ENCODE assay signal across 8 cellular contexts in the genomic region with DNA sequence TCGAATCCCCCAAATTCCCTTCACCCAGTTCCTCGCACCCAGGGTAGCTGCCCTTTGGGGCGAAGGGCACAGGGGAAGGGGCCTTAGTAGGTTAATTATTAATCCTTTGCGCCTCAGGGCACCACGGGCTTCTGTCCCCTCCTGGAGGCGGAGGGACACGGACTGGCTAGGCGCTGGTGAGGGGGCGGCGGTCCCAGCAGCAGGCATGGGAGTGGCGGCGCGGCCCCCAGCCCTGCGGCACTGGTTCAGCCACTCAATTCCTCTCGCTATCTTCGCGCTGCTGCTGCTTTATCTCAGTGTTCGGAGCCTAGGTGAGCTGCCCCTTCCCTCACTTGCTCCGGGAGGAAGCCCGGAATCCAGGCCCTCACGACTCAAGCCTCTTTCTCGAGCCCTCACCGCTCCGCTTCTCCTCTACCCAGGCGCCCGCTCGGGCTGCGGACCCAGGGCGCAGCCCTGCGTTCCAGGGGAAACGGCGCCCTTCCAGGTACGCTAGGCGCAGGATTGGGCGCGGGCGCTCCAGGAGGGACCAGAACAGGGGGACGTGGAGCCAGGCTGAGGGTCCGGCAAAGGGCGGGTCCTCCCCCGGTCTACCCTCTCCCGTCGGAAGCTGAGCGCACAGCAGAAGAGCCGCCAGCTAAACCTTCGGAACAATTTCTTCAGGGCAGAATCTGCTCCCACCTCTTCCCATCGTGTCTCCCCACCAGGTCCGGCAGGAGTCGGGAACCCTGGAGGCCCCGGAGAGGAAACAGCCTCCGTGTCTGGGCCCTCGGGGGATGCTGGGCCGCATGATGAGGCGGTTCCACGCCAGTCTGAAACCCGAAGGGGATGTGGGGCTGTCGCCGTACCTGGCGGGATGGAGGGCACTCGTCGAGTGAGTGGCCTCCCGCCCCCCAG. TPM values are rescaled to one million over a fixed set of nuclear protein-coding genes. Genes with fewer than 3 reads are reported as not detected.
DNase-seq lines count a peak whose midpoint lies in the region; ATAC-seq and TF ChIP-seq lines count a peak whose summit lies in the region.

A gene (plus strand): TSS at position 158 of the 894 bp plus-strand sequence. CDS start 48 bp downstream, at position 206.

- H2AFZ ChIP-seq in Karpas-422 (ENCODE audit: low read length), result peak within 1 kb of the TSS; percentile 96

- H3K4me3 Mint-ChIP-seq in dendritic cell treated with granulocyte-macrophage colony-stimulating factor and Interleukin-4, amounts not matched to agents 40 ng/mL and 50 ng/mL, for 4 days, result peak within 1 kb of the TSS; percentile 84
- H3K4me3 Mint-ChIP-seq in naive B cell, result peak within 1 kb of the TSS; percentile 75 to 89 (median 80)

- peak within 1 kb of the TSS; percentile 94 for H3K27ac Mint-ChIP-seq in dendritic cell treated with granulocyte-macrophage colony-stimulating factor and Interleukin-4, amounts not matched to agents 40 ng/mL and 50 ng/mL, for 4 days
- peak within 1 kb of the TSS in 1 of 6 donors; percentile 42 for H3K27ac Mint-ChIP-seq in naive B cell

- DNase-seq in Karpas-422 (no peak), naive B cell (no peak), OCI-M2 (lab: John Stamatoyannopoulos, UW; ENCODE audit: unreplicated experiment) (no peak), ACHN (no peak)

- no peaks in the 10 kb centered on the region for H3K9me3 ChIP-seq in Karpas-422 (ENCODE audit: low read length)

- in situ Hi-C loops in ACHN (cut with HindIII; ENCODE audit: low pct_ligation_motif_present, low pct_unique_long_range_greater_than_20kb, low sequenced_read_pairs), result no loop called here

- H4K20me1 ChIP-seq in Karpas-422 (ENCODE audit: insufficient read depth, low read depth, low read length), result no peaks in the 10 kb centered on the region

- no peaks in the 10 kb centered on the region for H3K9me3 Mint-ChIP-seq in dendritic cell treated with granulocyte-macrophage colony-stimulating factor and Interleukin-4, amounts not matched to agents 40 ng/mL and 50 ng/mL, for 4 days
- peaks cover 0 to 1% (median 0%) of the 10 kb centered on the region in 7 donors for H3K9me3 Mint-ChIP-seq in naive B cell

- H3K4me1 ChIP-seq in Karpas-422 (ENCODE audit: low read length), result peaks cover 18% of the 10 kb centered on the region

- peaks cover 13% of the 10 kb centered on the region for H3K36me3 Mint-ChIP-seq in dendritic cell treated with granulocyte-macrophage colony-stimulating factor and Interleukin-4, amounts not matched to agents 40 ng/mL and 50 ng/mL, for 4 days (ENCODE audit: low read depth)
- no peaks in the 10 kb centered on the region for H3K36me3 Mint-ChIP-seq in naive B cell

- intact Hi-C loops in dendritic cell treated with granulocyte-macrophage colony-stimulating factor and Interleukin-4, amounts not matched to agents 40 ng/mL and 50 ng/mL, for 4 days (cut with micrococcal nuclease), result loop anchor here (5.0 kb wide), 1 partner anchor 57 kb away; a partner anchor contains a TSS

- no peaks in the 10 kb centered on the region for H3K27me3 ChIP-seq in Karpas-422 (ENCODE audit: low read length)

- ATAC-seq in GM18505 (IDR thresholded peaks at IDR 0.05; ENCODE audit: unreplicated experiment) (peak; percentile 23), naive B cell (ENCODE audit: low read depth in 2 of 2) (no peak), GM19397 (IDR thresholded peaks at IDR 0.05; ENCODE audit: unreplicated experiment) (no peak), HG02870 (IDR thresholded peaks at IDR 0.05; ENCODE audit: unreplicated experiment) (no peak)

- no peak for TF ChIP-seq POLR2A in GM18505 (IDR thresholded peaks at IDR 0.05; ENCODE audit: borderline replicate concordance, extremely low read depth, insufficient read depth, insufficient read length)

- no peaks in the 10 kb centered on the region for H3K79me2 ChIP-seq in Karpas-422 (ENCODE audit: low read length)

- H3K9me2 ChIP-seq in Karpas-422 (replicated peaks; ENCODE audit: insufficient read depth, low read length), result no peaks in the 10 kb centered on the region

- H3K4me2 ChIP-seq in Karpas-422 (ENCODE audit: low read depth, low read length, poor library complexity, severe bottlenecking), result peak within 1 kb of the TSS; percentile 96

- H3K9ac ChIP-seq in Karpas-422 (ENCODE audit: low read length), result peak within 1 kb of the TSS; percentile 78

- peaks cover 51% of the 10 kb centered on the region for H3K27me3 Mint-ChIP-seq in dendritic cell treated with granulocyte-macrophage colony-stimulating factor and Interleukin-4, amounts not matched to agents 40 ng/mL and 50 ng/mL, for 4 days
- H3K27me3 Mint-ChIP-seq in naive B cell, result peaks cover 38 to 51% (median 40%) of the 10 kb centered on the region in 3 donors

- no peak within 1 kb of the TSS for H3K27ac ChIP-seq in Karpas-422 (ENCODE audit: low read length)

- H3K4me3 ChIP-seq in Karpas-422 (ENCODE audit: low read length), result peak within 1 kb of the TSS; percentile 74

- H3K4me1 Mint-ChIP-seq in dendritic cell treated with granulocyte-macrophage colony-stimulating factor and Interleukin-4, amounts not matched to agents 40 ng/mL and 50 ng/mL, for 4 days (ENCODE audit: low read depth), result peaks cover 58% of the 10 kb centered on the region
- H3K4me1 Mint-ChIP-seq in naive B cell, result peaks cover 15 to 30% (median 23%) of the 10 kb centered on the region in 3 donors

- no peaks in the 10 kb centered on the region for H3K36me3 ChIP-seq in Karpas-422 (ENCODE audit: insufficient read depth, low read length)

RNA-seq across cellular contexts. Expression of the gene that starts here (rescaled TPM):
- total RNA-seq in Karpas-422 (2014; rRNA removed; shearing (Covaris generic); ENCODE audit: low replicate concordance), result not detected in 2 replicates
- not detected for polyA plus RNA-seq in naive B cell (ENCODE audit: low read depth in 6 of 6)
